In genomic region chr11:62081378-62082291, GRCh38 we compare ENCODE assay signal across 8 cellular contexts. TPM values are rescaled to one million over a fixed set of nuclear protein-coding genes. Genes with fewer than 3 reads are reported as not detected.
A peak's percentile ranks its signal among the peaks of the same experiment; 100 is the strongest.
DNase-seq lines count a peak whose midpoint lies in the region; ATAC-seq and TF ChIP-seq lines count a peak whose summit lies in the region.

No MANE protein-coding gene starts in this region.

- intact Hi-C loops in tibial artery (cut with DNase I; ENCODE audit: low total_unique reads): loop anchor here (2.0 kb wide), 1 partner anchor 183 kb away; no protein-coding TSS in a partner anchor

- H3K36me3 ChIP-seq in SK-N-SH (replicated peaks in 1 of 2; ENCODE audit: control insufficient read depth in 1 of 2, insufficient read depth in 2 of 2, low read length in 1 of 2): no peaks in the 10 kb centered on the region
- H3K36me3 ChIP-seq in tibial artery: no peaks in the 10 kb centered on the region

- H3K9me3 ChIP-seq in SK-N-SH (no peaks in the 10 kb centered on the region), tibial artery (no peaks in the 10 kb centered on the region)

- no peaks in the 10 kb centered on the region for H3K9me2 ChIP-seq in SK-N-SH

- no peaks in the 10 kb centered on the region for H3K4me1 Mint-ChIP-seq in glutamatergic neuron (ENCODE audit: low read depth, unreplicated experiment)

- H3K27me3 Mint-ChIP-seq in glutamatergic neuron (ENCODE audit: unreplicated experiment): peaks cover 2% of the 10 kb centered on the region

- DNase-seq in ELF-1 (ENCODE audit: low read depth, low spot score) (peak; percentile 78), NCI-H1092 treated with DMSO at 0.1 percent for 48 hours (lab: John Stamatoyannopoulos, UW) (peak; percentile 55), SK-N-SH (peak; percentile 76), glutamatergic neuron (peak; percentile 86), pons (ENCODE audit: low spot score) (peak; percentile 77), tibial artery (peak; percentile 74 to 87)
- peak; percentile 80 for DNase-seq in activated naive CD4-positive, alpha-beta T cell treated with Interleukin-2 at 50 U/mL for 16 hours

- TF ChIP-seq RAD21 in SK-N-SH (IDR thresholded peaks at IDR 0.05; ENCODE audit: low read length): peak; percentile 98

- POLR2A ChIA-PET in SK-N-SH (lab: Yijun Ruan, JAX): interaction anchor here (0.8 to 2.0 kb wide), 8 partner anchors 26 to 283 kb away, joined by 3 to 15 read pairs (median 5); partner anchors contain the start of genes BEST1 and FTH1

- H3K36me3 Mint-ChIP-seq in glutamatergic neuron (ENCODE audit: unreplicated experiment): no peaks in the 10 kb centered on the region

- H4K20me1 ChIP-seq in SK-N-SH (ENCODE audit: insufficient read depth): no peaks in the 10 kb centered on the region

- WGBS in SK-N-SH (ENCODE audit: low lambda C conversion rate): 24% methylated on average over 16 of the region's 16 CpGs

- H3K4me3 ChIP-seq in SK-N-SH (ENCODE audit: low read depth in 2 of 2, low read length in 1 of 2) (no peak overlapping the region), tibial artery (no peak overlapping the region)

- H3K27ac Mint-ChIP-seq in glutamatergic neuron (ENCODE audit: unreplicated experiment): no peak overlapping the region

- H2AFZ ChIP-seq in SK-N-SH (ENCODE audit: low read depth): no peak overlapping the region

- H3K4me1 ChIP-seq in SK-N-SH (ENCODE audit: control insufficient read depth in 1 of 2, insufficient read depth in 2 of 2, low read depth in 1 of 2, low read length in 1 of 2) (peaks cover 0 to 5% of the 10 kb centered on the region in 2 experiments; a peak in 1 of 4 replicates), tibial artery (no peaks in the 10 kb centered on the region)

- no peak overlapping the region for H3K9ac ChIP-seq in SK-N-SH

- no peak for ATAC-seq in HG03196 (IDR thresholded peaks at IDR 0.05; ENCODE audit: unreplicated experiment)

- peak overlapping the region; percentile 18; the same call in 1 of the 2 replicates for H3K4me2 ChIP-seq in SK-N-SH

- H3K79me2 ChIP-seq in SK-N-SH (ENCODE audit: insufficient read depth): no peaks in the 10 kb centered on the region

- no peak overlapping the region for H3K4me3 Mint-ChIP-seq in glutamatergic neuron (ENCODE audit: unreplicated experiment)

- H3K27ac ChIP-seq in SK-N-SH (ENCODE audit: low read depth in 2 of 2, low read length in 1 of 2) (no peak overlapping the region), tibial artery (no peak overlapping the region)

- CTCF ChIA-PET in SK-N-SH (lab: Yijun Ruan, JAX): interaction anchor here (0.5 to 13.7 kb wide), 89 partner anchors 9 to 564 kb away, joined by 3 to 357 read pairs (median 7); partner anchors contain the start of genes BEST1, FADS2, FADS3 and FEN1

- no peaks in the 10 kb centered on the region for H3F3A ChIP-seq in SK-N-SH (replicated peaks; ENCODE audit: insufficient read depth)

- TF ChIP-seq CTCF in SK-N-SH (IDR thresholded peaks at IDR 0.05): peak; percentile 94
- TF ChIP-seq CTCF in glutamatergic neuron (IDR thresholded peaks at IDR 0.05; ENCODE audit: partially characterized antibody, unreplicated experiment): peak; percentile 86
- TF ChIP-seq CTCF in tibial artery (IDR thresholded peaks at IDR 0.05): peak; percentile 92 to 94

- H3K27me3 ChIP-seq in SK-N-SH (ENCODE audit: insufficient read depth) (no peaks in the 10 kb centered on the region), tibial artery (no peaks in the 10 kb centered on the region)

- TF ChIP-seq EP300 in SK-N-SH (IDR thresholded peaks at IDR 0.05; ENCODE audit: borderline replicate concordance in 1 of 2, low read depth in 1 of 2, low read length in 1 of 2): no peak

- H3K9me3 Mint-ChIP-seq in glutamatergic neuron (ENCODE audit: unreplicated experiment): no peaks in the 10 kb centered on the region

TF ChIP-seq in SK-N-SH, 30 proteins besides CTCF, POLR2A, EP300 and RAD21:
- TF ChIP-seq, protein P1, sequence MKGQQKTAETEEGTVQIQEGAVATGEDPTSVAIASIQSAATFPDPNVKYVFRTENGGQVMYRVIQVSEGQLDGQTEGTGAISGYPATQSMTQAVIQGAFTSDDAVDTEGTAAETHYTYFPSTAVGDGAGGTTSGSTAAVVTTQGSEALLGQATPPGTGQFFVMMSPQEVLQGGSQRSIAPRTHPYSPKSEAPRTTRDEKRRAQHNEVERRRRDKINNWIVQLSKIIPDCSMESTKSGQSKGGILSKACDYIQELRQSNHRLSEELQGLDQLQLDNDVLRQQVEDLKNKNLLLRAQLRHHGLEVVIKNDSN (IDR thresholded peaks at IDR 0.05; ENCODE audit: borderline replicate concordance, low read depth): peak; percentile 44; the same call in 1 of the 2 replicates
- TF ChIP-seq RFX5 (IDR thresholded peaks at IDR 0.05; ENCODE audit: low read length) (no peak), SMC3 (IDR thresholded peaks at IDR 0.05; ENCODE audit: low read depth, low read length) (peak; percentile 97), TCF12 (IDR thresholded peaks at IDR 0.05) (no peak), CHD2 (IDR thresholded peaks at IDR 0.05; ENCODE audit: low read length, partially characterized antibody) (no peak), FOXM1 (IDR thresholded peaks at IDR 0.05; ENCODE audit: low read depth) (peak; percentile 17; the same call in 1 of the 2 replicates), MAX (IDR thresholded peaks at IDR 0.05; ENCODE audit: low read depth) (peak; percentile 69; the same call in 1 of the 2 replicates)

RNA-seq across cellular contexts. Expression of gene INCENP, which starts 42.2 kb away (rescaled TPM):
- 14.5 and 20.1 TPM in 2 replicates for polyA plus RNA-seq in SK-N-SH (2012; rRNA removed)
- polyA plus RNA-seq in SK-N-SH (2012; cell fraction: cytosol; rRNA removed): 9.8 and 12.8 TPM in 2 replicates
- 26.7 and 32.6 TPM in 2 replicates for polyA plus RNA-seq in SK-N-SH (2012; cell fraction: nucleus; rRNA removed)
- 48.0 TPM for total RNA-seq in glutamatergic neuron (ENCODE audit: unreplicated experiment)
